Comparison of ENCODE assay signal across 8 cellular contexts in genomic region chr9:107172160-107172978, GRCh38.
DNase-seq lines count a peak whose midpoint lies in the region; ATAC-seq and TF ChIP-seq lines count a peak whose summit lies in the region.

No MANE protein-coding gene starts in this region.

- intact Hi-C loops in aorta (cut with DNase I): loop anchor here (2.0 to 5.0 kb wide), 2 partner anchors 35 to 36 kb away; no protein-coding TSS in a partner anchor

- 57 to 62% methylated on average over 4 of the region's 4 CpGs for WGBS in aorta, 2 donors

- H3K36me3 ChIP-seq in HAP-1 (replicated peaks) (no peaks in the 10 kb centered on the region), RWPE2 (ENCODE audit: low read depth) (no peaks in the 10 kb centered on the region), aorta (ENCODE audit: control insufficient read depth in 1 of 2, insufficient read depth in 2 of 2, low read length in 1 of 2) (no peaks in the 10 kb centered on the region)

- ATAC-seq in RWPE2 (ENCODE audit: low read depth): peak; percentile 86
- peak; percentile 84 for ATAC-seq in aorta (ENCODE audit: low FRiP score)

- H3K4me1 ChIP-seq in HAP-1 (no peaks in the 10 kb centered on the region), RWPE2 (ENCODE audit: insufficient read depth, poor library complexity, severe bottlenecking) (no peaks in the 10 kb centered on the region), aorta (ENCODE audit: control insufficient read depth in 1 of 2, insufficient read depth in 2 of 2, low read length in 2 of 2) (no peaks in the 10 kb centered on the region)

- TF ChIP-seq CTCF in GM12801 (IDR thresholded peaks at IDR 0.05; ENCODE audit: extremely low read depth, insufficient read length): peak; percentile 85
- TF ChIP-seq CTCF in RWPE2 (IDR thresholded peaks at IDR 0.05; ENCODE audit: poor library complexity, severe bottlenecking): peak; percentile 90

- in situ Hi-C loops in HAP-1 (cut with MboI; ENCODE audit: low sequenced_read_pairs): loop anchor here (25.0 kb wide), 1 partner anchor 1335 kb away; no protein-coding TSS in a partner anchor

- DNase-seq in HAP-1 (ENCODE audit: low spot score in 2 of 2): peak; percentile 77 to 83
- DNase-seq in LoVo (ENCODE audit: low spot score): peak; percentile 76
- DNase-seq in RWPE2 (ENCODE audit: low spot score): no peak
- DNase-seq in activated naive CD4-positive, alpha-beta T cell treated with Interleukin-2 at 50 U/mL for 16 hours: peak; percentile 54
- DNase-seq in globus pallidus (ENCODE audit: low spot score): peak; percentile 81
- DNase-seq in pons (ENCODE audit: low spot score): peak; percentile 94
- DNase-seq in aorta: peak; percentile 76 to 87

- H3K9me3 ChIP-seq in HAP-1 (no peaks in the 10 kb centered on the region), RWPE2 (ENCODE audit: severe bottlenecking) (no peaks in the 10 kb centered on the region), aorta (ENCODE audit: control insufficient read depth, low read length) (no peaks in the 10 kb centered on the region)

- no peaks in the 10 kb centered on the region for H3K27me3 ChIP-seq in HAP-1 (ENCODE audit: low read depth)
- no peaks in the 10 kb centered on the region for H3K27me3 ChIP-seq in RWPE2 (ENCODE audit: insufficient read depth, poor library complexity, severe bottlenecking)
- H3K27me3 ChIP-seq in aorta (ENCODE audit: control insufficient read depth in 1 of 2, insufficient read depth in 2 of 2, low read length in 1 of 2): no peaks in the 10 kb centered on the region

- H3K27ac ChIP-seq in RWPE2 (ENCODE audit: poor library complexity, severe bottlenecking) (no peak overlapping the region), aorta (ENCODE audit: low read depth in 1 of 2, low read length in 2 of 2) (no peak overlapping the region)

- H3K4me3 ChIP-seq in HAP-1 (no peak overlapping the region), RWPE2 (ENCODE audit: severe bottlenecking) (no peak overlapping the region), aorta (ENCODE audit: low read length in 2 of 2) (no peak overlapping the region)
